16 cellular contexts compared by ENCODE assay signal in the genomic region with DNA sequence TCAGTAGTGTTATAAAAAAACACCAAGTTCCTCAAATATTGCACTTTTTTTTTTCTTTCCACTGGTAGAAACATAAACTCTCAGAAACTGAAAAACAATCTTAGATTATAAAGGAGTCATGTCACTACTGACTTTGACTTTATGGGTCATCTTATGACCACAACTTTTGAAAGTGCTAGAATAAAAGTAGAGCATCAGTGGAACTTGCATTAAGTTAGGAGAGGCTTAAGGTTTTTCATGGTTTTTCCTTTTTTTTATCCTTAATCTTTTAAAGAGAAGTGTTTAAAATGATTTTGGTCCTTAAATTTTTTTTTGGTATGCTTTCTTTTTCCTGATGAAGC. TPM values are rescaled to one million over a fixed set of nuclear protein-coding genes. Genes with fewer than 3 reads are reported as not detected.
DNase-seq lines count a peak whose midpoint lies in the region; ATAC-seq, FAIRE-seq and TF ChIP-seq lines count a peak whose summit lies in the region.
"Had no signal": no experiment of that assay in that cellular context is flagged by ENCODE, and none has a peak within 500 bp of the region (broad histone marks: within the 10 kb centered on the region; RNA-seq: fewer than 3 reads in every experiment).

No MANE protein-coding gene starts in this region.

- in situ Hi-C loops in GM12878 (cut with MboI): no loop called here

- no peaks in the 10 kb centered on the region for H3K27me3 Mint-ChIP-seq in activated T-cell treated with anti-CD3 and anti-CD28 coated beads, Interleukin-2, amount 50 U/mL, for 24 hours
- H3K27me3 Mint-ChIP-seq in activated T-cell treated with anti-CD3 and anti-CD28 coated beads, Interleukin-2, amount 50 U/mL, for 4 hours (ENCODE audit: low read depth): no peaks in the 10 kb centered on the region
- peaks cover 14 to 19% of the 10 kb centered on the region in 2 donors for H3K27me3 Mint-ChIP-seq in stimulated activated naive B cell treated with anti-CD40 and anti-IgM and Interleukin-4, amounts not matched to agents 10 μg/mL and 1 μg/mL and 100 μg/mL, for 72 hours

- no TSS peak for BruUV-seq in GM12878 (replicated peaks; lab: Mats Ljungman, UMichigan)

- H3K4me1 ChIP-seq in RWPE2 (ENCODE audit: insufficient read depth, poor library complexity, severe bottlenecking): peaks cover 62% of the 10 kb centered on the region
- no peaks in the 10 kb centered on the region for H3K4me1 ChIP-seq in GM12878 (ENCODE audit: control insufficient read depth, insufficient read depth, low read length)
- H3K4me1 ChIP-seq: neural progenitor cell had no signal

- no peaks in the 10 kb centered on the region for H3K9me3 ChIP-seq in RWPE2 (ENCODE audit: severe bottlenecking)
- H3K9me3 ChIP-seq in GM12878 (replicated peaks; ENCODE audit: control insufficient read depth, insufficient read depth, low read length): no peaks in the 10 kb centered on the region
- H3K9me3 ChIP-seq: colonic mucosa, upper lobe of left lung had no signal

- H3K36me3 ChIP-seq in RWPE2 (ENCODE audit: low read depth) (peaks cover 42% of the 10 kb centered on the region), GM12878 (ENCODE audit: control insufficient read depth in 2 of 2, insufficient read depth in 2 of 2, low read length in 1 of 2) (no peaks in the 10 kb centered on the region)
- H3K36me3 ChIP-seq: colonic mucosa, neural progenitor cell, upper lobe of left lung had no signal

- no peaks in the 10 kb centered on the region for H3K79me2 ChIP-seq in GM12878 (ENCODE audit: control insufficient read depth, insufficient read depth, low read length)

- FAIRE-seq in GM12878 (lab: Jason Lieb, UNC): no peak

- H4K20me1 ChIP-seq in GM12878 (ENCODE audit: control insufficient read depth, insufficient read depth): no peaks in the 10 kb centered on the region

- no peak for TF ChIP-seq POLR2A in GM12878 (IDR thresholded peaks at IDR 0.05; ENCODE audit: low read depth, low read length)

- peak overlapping the region; percentile 30 for H3K4me3 Mint-ChIP-seq in activated T-cell treated with anti-CD3 and anti-CD28 coated beads, Interleukin-2, amount 50 U/mL, for 24 hours
- no peak overlapping the region for H3K4me3 Mint-ChIP-seq in activated T-cell treated with anti-CD3 and anti-CD28 coated beads, Interleukin-2, amount 50 U/mL, for 4 hours
- no peak overlapping the region for H3K4me3 Mint-ChIP-seq in stimulated activated naive B cell treated with anti-CD40 and anti-IgM and Interleukin-4, amounts not matched to agents 10 μg/mL and 1 μg/mL and 100 μg/mL, for 72 hours
- H3K4me3 Mint-ChIP-seq: neural progenitor cell had no signal

- H3K36me3 Mint-ChIP-seq in activated T-cell treated with anti-CD3 and anti-CD28 coated beads, Interleukin-2, amount 50 U/mL, for 24 hours (ENCODE audit: low read depth): peaks cover 90% of the 10 kb centered on the region
- H3K36me3 Mint-ChIP-seq in activated T-cell treated with anti-CD3 and anti-CD28 coated beads, Interleukin-2, amount 50 U/mL, for 4 hours (ENCODE audit: insufficient read depth): peaks cover 19% of the 10 kb centered on the region
- H3K36me3 Mint-ChIP-seq in stimulated activated naive B cell treated with anti-CD40 and anti-IgM and Interleukin-4, amounts not matched to agents 10 μg/mL and 1 μg/mL and 100 μg/mL, for 72 hours: no peaks in the 10 kb centered on the region
- H3K36me3 Mint-ChIP-seq: neural progenitor cell had no signal

- SMC1A ChIA-PET in GM12878 (lab: Charles Lee; ENCODE audit: uncharacterized antibody, unreplicated experiment): interaction anchor here (0.8 to 1.4 kb wide), 2 partner anchors 10 to 13 kb away, joined by 3 to 4 read pairs; no protein-coding TSS in a partner anchor

- TF ChIP-seq EP300 in GM12878 (IDR thresholded peaks at IDR 0.05; ENCODE audit: borderline replicate concordance in 1 of 2, control insufficient read depth in 1 of 2, low read depth in 2 of 2, low read length in 2 of 2): no peak

- H3K4me2 ChIP-seq in GM12878 (ENCODE audit: control insufficient read depth, insufficient read depth): no peak overlapping the region
- H3K4me2 ChIP-seq: neural progenitor cell had no signal

- RAD21 ChIA-PET in GM12878 (lab: Charles Lee; ENCODE audit: unreplicated experiment): no interaction called here

- POLR2A ChIA-PET in GM12878 (lab: Charles Lee): no interaction called here

- no peaks in the 10 kb centered on the region for H3K9me3 Mint-ChIP-seq in activated T-cell treated with anti-CD3 and anti-CD28 coated beads, Interleukin-2, amount 50 U/mL, for 24 hours
- H3K9me3 Mint-ChIP-seq in activated T-cell treated with anti-CD3 and anti-CD28 coated beads, Interleukin-2, amount 50 U/mL, for 4 hours: no peaks in the 10 kb centered on the region
- no peaks in the 10 kb centered on the region for H3K9me3 Mint-ChIP-seq in stimulated activated naive B cell treated with anti-CD40 and anti-IgM and Interleukin-4, amounts not matched to agents 10 μg/mL and 1 μg/mL and 100 μg/mL, for 72 hours
- H3K9me3 Mint-ChIP-seq: neural progenitor cell had no signal

- H3K27me3 ChIP-seq in RWPE2 (ENCODE audit: insufficient read depth, poor library complexity, severe bottlenecking) (no peaks in the 10 kb centered on the region), GM12878 (replicated peaks in 1 of 2; ENCODE audit: control insufficient read depth in 2 of 2, insufficient read depth in 2 of 2, low read length in 1 of 2) (peaks cover 0 to 5% of the 10 kb centered on the region in 2 experiments; a peak in 2 of 4 replicates)
- H3K27me3 ChIP-seq: colonic mucosa, neural progenitor cell, upper lobe of left lung had no signal

- no peak for DNase-seq in activated T-cell treated with anti-CD3 and anti-CD28 coated beads, Interleukin-2, amount 50 U/mL, for 24 hours
- DNase-seq in activated T-cell treated with anti-CD3 and anti-CD28 coated beads, Interleukin-2, amount 50 U/mL, for 4 hours: no peak
- no peak for DNase-seq in RWPE2 (ENCODE audit: low spot score)
- no peak for DNase-seq in GM12878 (ENCODE audit: low read depth, low spot score)
- no peak for DNase-seq in stimulated activated naive B cell treated with anti-CD40 and anti-IgM and Interleukin-4, amounts not matched to agents 10 μg/mL and 1 μg/mL and 100 μg/mL, for 72 hours
- DNase-seq in NCI-H1436 (lab: John Stamatoyannopoulos, UW): no peak
- no peak for DNase-seq in NCI-H187 treated with DMSO at 0.1 percent for 48 hours (lab: John Stamatoyannopoulos, UW)
- DNase-seq in activated CD4-positive, alpha-beta T cell treated with anti-CD3 and anti-CD28 coated beads for 48 hours: no peak
- DNase-seq: activated naive CD4-positive, alpha-beta T cell; colonic mucosa; COR-L47; foreskin melanocyte; stimulated activated CD4-positive, alpha-beta T cell treated with anti-CD3 and anti-CD28 coated beads, Interleukin-12 subunit alpha, Interleukin-12 subunit beta, amount 100 ng/mL, for 4 hours; upper lobe of left lung had no signal

- CTCF ChIA-PET in GM12878 (lab: Yijun Ruan, JAX): interaction anchor here (0.7 to 1.0 kb wide), 2 partner anchors 48 to 280 kb away, joined by 3 read pairs; no protein-coding TSS in a partner anchor

- H3K4me1 Mint-ChIP-seq in activated T-cell treated with anti-CD3 and anti-CD28 coated beads, Interleukin-2, amount 50 U/mL, for 24 hours (ENCODE audit: low read depth): peaks cover 87% of the 10 kb centered on the region
- peaks cover 78% of the 10 kb centered on the region for H3K4me1 Mint-ChIP-seq in activated T-cell treated with anti-CD3 and anti-CD28 coated beads, Interleukin-2, amount 50 U/mL, for 4 hours (ENCODE audit: low read depth)
- peaks cover 8 to 29% of the 10 kb centered on the region in 2 donors for H3K4me1 Mint-ChIP-seq in stimulated activated naive B cell treated with anti-CD40 and anti-IgM and Interleukin-4, amounts not matched to agents 10 μg/mL and 1 μg/mL and 100 μg/mL, for 72 hours
- H3K4me1 Mint-ChIP-seq: neural progenitor cell had no signal

- H3K27ac ChIP-seq in RWPE2 (ENCODE audit: poor library complexity, severe bottlenecking) (peak overlapping the region; percentile 88), GM12878 (ENCODE audit: control insufficient read depth, insufficient read depth) (no peak overlapping the region)
- H3K27ac ChIP-seq: colonic mucosa, neural progenitor cell, upper lobe of left lung had no signal

- no peak overlapping the region for H2AFZ ChIP-seq in GM12878 (ENCODE audit: control insufficient read depth, low read depth, low read length)
- H2AFZ ChIP-seq: neural progenitor cell had no signal

- no peak for TF ChIP-seq CTCF in RWPE2 (IDR thresholded peaks at IDR 0.05; ENCODE audit: poor library complexity, severe bottlenecking)
- no peak for TF ChIP-seq CTCF in GM12878 (IDR thresholded peaks at IDR 0.05 in 2 of 3, conservative IDR thresholded peaks at IDR 0.05 in 1 of 3; ENCODE audit: control insufficient read depth in 2 of 3, extremely low read depth in 1 of 3, insufficient read depth in 1 of 3, low read depth in 3 of 3, low read length in 3 of 3)

- TF ChIP-seq RAD21 in GM12878 (IDR thresholded peaks at IDR 0.05; ENCODE audit: insufficient read depth, low read depth, low read length): no peak

- H3K27ac Mint-ChIP-seq in activated T-cell treated with anti-CD3 and anti-CD28 coated beads, Interleukin-2, amount 50 U/mL, for 24 hours: peak overlapping the region; percentile 87
- H3K27ac Mint-ChIP-seq in stimulated activated naive B cell treated with anti-CD40 and anti-IgM and Interleukin-4, amounts not matched to agents 10 μg/mL and 1 μg/mL and 100 μg/mL, for 72 hours: no peak overlapping the region
- H3K27ac Mint-ChIP-seq: neural progenitor cell had no signal

- intact Hi-C loops in GM12878 (cut with micrococcal nuclease; ENCODE audit: unreplicated experiment): no loop called here

- H3K4me3 ChIP-seq in RWPE2 (ENCODE audit: severe bottlenecking): no peak overlapping the region
- no peak overlapping the region for H3K4me3 ChIP-seq in GM12878
- H3K4me3 ChIP-seq: colonic mucosa, neural progenitor cell, upper lobe of left lung had no signal

- no peak overlapping the region for H3K9ac ChIP-seq in GM12878 (ENCODE audit: control insufficient read depth, insufficient read depth, low read length)
- H3K9ac ChIP-seq: neural progenitor cell had no signal

- ATAC-seq in activated T-cell treated with anti-CD3 and anti-CD28 coated beads, Interleukin-2, amount 50 U/mL, for 4 hours: no peak
- no peak for ATAC-seq in RWPE2 (ENCODE audit: low read depth)
- ATAC-seq in GM12878: no peak
- ATAC-seq in stimulated activated naive B cell treated with anti-CD40 and anti-IgM and Interleukin-4, amounts not matched to agents 10 μg/mL and 1 μg/mL and 100 μg/mL, for 72 hours (replicated peaks): peak; percentile 36 to 38
- ATAC-seq: SK-N-SH treated with all-trans-retinoic acid at 6 μM for 48 hours had no signal

RNA-seq across cellular contexts. Expression of a gene that starts 56.6 kb away (rescaled TPM):
- 10 to 100 TPM; 14.1 to 15.7 (median 15.7) TPM for total RNA-seq in activated T-cell treated with anti-CD3 and anti-CD28 coated beads, Interleukin-2, amount 50 U/mL, for 4 hours
- total RNA-seq in GM12878 (2013; cell fraction: nucleolus; rRNA removed): 8.7 and 9.3 TPM in 2 replicates
- total RNA-seq in GM12878 (2014; rRNA removed) (0.51 and 0.87 TPM in 2 replicates), GM12878 (2014; rRNA removed; fragmentation: Illumina TruSeq; extraction: Trizol) (1.0 and 2.6 TPM in 2 replicates), GM12878 (2021) (2.1 TPM in 2 replicates)
- 2.1 TPM for polyA plus RNA-seq in GM12878 (2011; ENCODE audit: low read depth)
- polyA plus RNA-seq in GM12878 (2011; rRNA removed) (2.9 and 3.7 TPM in 2 replicates), GM12878 (2014; fragmentation: Illumina TruSeq; extraction: Trizol) (1.6 and 3.6 TPM in 2 replicates), GM12878 (2014; fragmentation: Nextera tagmentation; extraction: Ambion mirVana) (1 to 10 TPM; 2.8 TPM), GM12878 (2014; rRNA removed) (0.61 and 0.74 TPM in 2 replicates), GM12878 (2016; fragmentation: Nextera tagmentation; extraction: Ambion mirVana) (1 to 10 TPM; 1.8 to 2.9 TPM)
- 2.1 TPM in 2 replicates for polyA plus RNA-seq in GM12878 (2011; cell fraction: cytosol; rRNA removed)
- 1.8 and 2.4 TPM in 2 replicates for polyA plus RNA-seq in GM12878 (2011; cell fraction: nucleus; rRNA removed)
- polyA plus RNA-seq in GM12878 (2012): 0.96 and 1.5 TPM in 2 replicates
- polyA minus RNA-seq in GM12878 (2011; rRNA and poly(A)+ RNA removed): 3.2 and 6.6 TPM in 2 replicates
- not detected in 2 replicates for polyA minus RNA-seq in GM12878 (2011; cell fraction: cytosol; rRNA and poly(A)+ RNA removed)
- polyA minus RNA-seq in GM12878 (2011; cell fraction: nucleus; rRNA and poly(A)+ RNA removed): 4.0 and 6.1 TPM in 2 replicates

Comparison
In these comparisons a context has a peak if more than half of its experiments do, and no peak if none do; other contexts are left out.
1. ATAC-seq: peak in stimulated activated naive B cell treated with anti-CD40 and anti-IgM and Interleukin-4, amounts not matched to agents 10 μg/mL and 1 μg/mL and 100 μg/mL, for 72 hours (2 of 2); none in activated T-cell treated with anti-CD3 and anti-CD28 coated beads, Interleukin-2, amount 50 U/mL, for 4 hours (0 of 2), RWPE2 (single experiment) and GM12878 (single experiment).